26 cellular contexts compared by ENCODE assay signal in genomic region chr4:173477016-173477415, GRCh38. TPM values are rescaled to one million over a fixed set of nuclear protein-coding genes. Genes with fewer than 3 reads are reported as not detected.
"Had no signal": no experiment of that assay in that cellular context is flagged by ENCODE, and none has a peak within 500 bp of the region (broad histone marks: within the 10 kb centered on the region; RNA-seq: fewer than 3 reads in every experiment).

No MANE protein-coding gene starts in this region.

- H3K27me3 ChIP-seq: esophagus muscularis mucosa, neutrophil, ovary, uterus had no signal

- H3K36me3 ChIP-seq: esophagus muscularis mucosa, neutrophil, ovary, thoracic aorta, uterus, WERI-Rb-1 had no signal

- H3K4me1 ChIP-seq: uterus had no signal

- H3K27ac ChIP-seq: neutrophil, ovary, WERI-Rb-1 had no signal

- H3K4me3 ChIP-seq: esophagus muscularis mucosa, ovary, skin epidermis, thoracic aorta, uterus had no signal

- H3K9me3 ChIP-seq: esophagus muscularis mucosa, neutrophil, ovary, thoracic aorta, uterus had no signal

- DNase-seq: activated CD4-positive, alpha-beta memory T cell treated with anti-CD3 and anti-CD28 coated beads, Interleukin-2, amount 10 ng/mL, durations not matched to agents 7 days and 5 days; activated CD4-positive, alpha-beta T cell treated with anti-CD3 and anti-CD28 coated beads for 48 hours; activated CD8-positive, alpha-beta memory T cell treated with anti-CD3 and anti-CD28 coated beads, Interleukin-2, amount 50 U/mL, for 48 hours; activated gamma-delta T cell; activated naive CD4-positive, alpha-beta T cell treated with anti-CD3 and anti-CD28 coated beads, Interleukin-2, amount 10 ng/mL, durations not matched to agents 7 days and 5 days; activated naive CD8-positive, alpha-beta T cell treated with anti-CD3 and anti-CD28 coated beads, Interleukin-2, amount 10 ng/mL, durations not matched to agents 7 days and 5 days; activated T-cell treated with anti-CD3 and anti-CD28 coated beads, Interleukin-2, amount 50 U/mL, for 24 hours; amniotic stem cell; dermis blood vessel endothelial cell; effector CD4-positive, alpha-beta T cell; foreskin melanocyte; left colon; naive B cell; nephron progenitor cell; ovary; stimulated activated CD4-positive, alpha-beta T cell treated with anti-CD3 and anti-CD28 coated beads, Interleukin-12 subunit alpha, Interleukin-12 subunit beta, amount 100 ng/mL, for 4 hours; stimulated activated CD4-positive, alpha-beta T cell treated with anti-CD3 and anti-CD28 coated beads, Interleukin-4, amount 100 ng/mL, for 24 hours; T-helper 9 cell; uterus; WERI-Rb-1 had no signal

RNA-seq across cellular contexts. Expression of gene HAND2, which starts 53.0 kb away (rescaled TPM):
- total RNA-seq: activated CD4-positive, alpha-beta memory T cell treated with anti-CD3 and anti-CD28 coated beads, Interleukin-2, amount 10 ng/mL, durations not matched to agents 7 days and 5 days; activated naive CD8-positive, alpha-beta T cell treated with anti-CD3 and anti-CD28 coated beads, Interleukin-2, amount 10 ng/mL, durations not matched to agents 7 days and 5 days; dermis blood vessel endothelial cell; renal cortical epithelial cell had no signal
- polyA plus RNA-seq: keratinocyte had no signal
